ENCODE assay signal across 21 cellular contexts in genomic region chr5:52830700-52831099, GRCh38. TPM values are rescaled to one million over a fixed set of nuclear protein-coding genes. Genes with fewer than 3 reads are reported as not detected.
DNase-seq lines count a peak whose midpoint lies in the region; ATAC-seq and TF ChIP-seq lines count a peak whose summit lies in the region.
"Had no signal": no experiment of that assay in that cellular context is flagged by ENCODE, and none has a peak within 500 bp of the region (broad histone marks: within the 10 kb centered on the region; RNA-seq: fewer than 3 reads in every experiment).

No MANE protein-coding gene starts in this region.

- no peak overlapping the region for H2BK12ac ChIP-seq in mesenchymal stem cell (ENCODE audit: low read length in 2 of 2)

- intact Hi-C loops in ascending aorta (cut with DNase I) (no loop called here), Caco-2 (cut with micrococcal nuclease; ENCODE audit: unreplicated experiment) (no loop called here)

- TF ChIP-seq CTCF in HEK293 (tag by site-specific recombination; IDR thresholded peaks at IDR 0.05) (no peak), ascending aorta (IDR thresholded peaks at IDR 0.05) (no peak), smooth muscle cell (IDR thresholded peaks at IDR 0.05; ENCODE audit: borderline replicate concordance, insufficient read depth, poor library complexity, severe bottlenecking) (no peak), Caco-2 (IDR thresholded peaks at IDR 0.05; ENCODE audit: insufficient read depth in 1 of 2, low read depth in 1 of 2, low read length in 1 of 2, severe bottlenecking in 1 of 2, unreplicated experiment in 1 of 2) (no peak), endodermal cell (conservative IDR thresholded peaks at IDR 0.05) (no peak)

- no peaks in the 10 kb centered on the region for H3K4me1 ChIP-seq in HEK293 (ENCODE audit: control insufficient read depth, insufficient read depth, low read length)
- peaks cover 5 to 13% of the 10 kb centered on the region in 2 donors for H3K4me1 ChIP-seq in ascending aorta
- H3K4me1 ChIP-seq in mesenchymal stem cell (ENCODE audit: control insufficient read depth, insufficient read depth, low read depth, low read length), result peaks cover 1% of the 10 kb centered on the region
- peaks cover 3% of the 10 kb centered on the region for H3K4me1 ChIP-seq in smooth muscle cell (ENCODE audit: low read depth)
- H3K4me1 ChIP-seq in Caco-2, result no peaks in the 10 kb centered on the region
- no peaks in the 10 kb centered on the region for H3K4me1 ChIP-seq in endodermal cell (ENCODE audit: control insufficient read depth, insufficient read depth, low read length)

- no peak overlapping the region for H2BK5ac ChIP-seq in mesenchymal stem cell (ENCODE audit: low read depth, low read length, poor library complexity, severe bottlenecking)

- no peak overlapping the region for H3K27ac Mint-ChIP-seq in Caco-2 (ENCODE audit: unreplicated experiment)
- no peak overlapping the region for H3K27ac Mint-ChIP-seq in endodermal cell
- H3K27ac Mint-ChIP-seq: GM23338, H9, HFFc6 had no signal

- no peaks in the 10 kb centered on the region for H4K20me1 ChIP-seq in smooth muscle cell (ENCODE audit: low read depth)

- BruUV-seq in Caco-2 (replicated peaks; lab: Mats Ljungman, UMichigan), result no TSS peak

- H3K9me3 Mint-ChIP-seq in Caco-2 (ENCODE audit: unreplicated experiment) (no peaks in the 10 kb centered on the region), endodermal cell (no peaks in the 10 kb centered on the region)
- H3K9me3 Mint-ChIP-seq: HFFc6 had no signal

- no peak overlapping the region for H2BK15ac ChIP-seq in mesenchymal stem cell (ENCODE audit: low read depth, poor library complexity, severe bottlenecking)

- H3K4ac ChIP-seq in mesenchymal stem cell (ENCODE audit: low read depth in 1 of 2, low read length in 2 of 2), result no peak overlapping the region

- no peak overlapping the region for H4K8ac ChIP-seq in mesenchymal stem cell (ENCODE audit: low read length)

- H3K27me3 Mint-ChIP-seq in Caco-2 (ENCODE audit: insufficient read depth, unreplicated experiment), result no peaks in the 10 kb centered on the region
- H3K27me3 Mint-ChIP-seq in endodermal cell (ENCODE audit: insufficient read depth), result no peaks in the 10 kb centered on the region

- no peak overlapping the region for H2AFZ ChIP-seq in mesenchymal stem cell (ENCODE audit: low read depth, low read length)
- H2AFZ ChIP-seq in smooth muscle cell (ENCODE audit: low read depth), result no peak overlapping the region
- H2AFZ ChIP-seq: GM23338 had no signal

- H2AK5ac ChIP-seq in mesenchymal stem cell (ENCODE audit: low read length, severe bottlenecking), result peak overlapping the region; percentile 4

- H3K4me2 ChIP-seq in mesenchymal stem cell (ENCODE audit: low read length, poor library complexity, severe bottlenecking) (no peak overlapping the region), smooth muscle cell (no peak overlapping the region)
- H3K4me2 ChIP-seq: GM23338 had no signal

- peaks cover 7% of the 10 kb centered on the region for H3K79me1 ChIP-seq in mesenchymal stem cell (replicated peaks; ENCODE audit: low read length, poor library complexity, severe bottlenecking)

- H4K91ac ChIP-seq in mesenchymal stem cell (ENCODE audit: low read length), result no peak overlapping the region

- CTCF ChIA-PET in HEK293 (lab: Yijun Ruan, JAX) (no interaction called here), Caco-2 (lab: Charles Lee) (no interaction called here)

- ATAC-seq in HG03097 (IDR thresholded peaks at IDR 0.05; ENCODE audit: low FRiP score, unreplicated experiment), result no peak
- ATAC-seq: GM23338 had no signal

- no peak overlapping the region for H3K18ac ChIP-seq in mesenchymal stem cell (ENCODE audit: low read depth in 1 of 2, low read length in 2 of 2)

- DNase-seq in ascending aorta (ENCODE audit: low spot score in 2 of 2) (no peak), mesenchymal stem cell (peak; percentile 35), smooth muscle cell (lab: John Stamatoyannopoulos, UW; ENCODE audit: unreplicated experiment) (no peak), Caco-2 (no peak), nucleus accumbens (lab: John Stamatoyannopoulos, UW) (no peak), endodermal cell (no peak)
- DNase-seq: H9, HFFc6, Karpas-422, NCI-H1092, NCI-H1417 treated with DMSO at 0.1 percent for 48 hours, NCI-H1694 treated with DMSO at 0.1 percent for 48 hours, NCI-H2081, NCI-H2227 treated with DMSO at 0.1 percent for 48 hours, NCI-H526 treated with DMSO at 0.1 percent for 48 hours, Right ventricle myocardium superior, RPMI8226 had no signal

- H3K23ac ChIP-seq in mesenchymal stem cell (ENCODE audit: low read length in 2 of 2), result no peak overlapping the region

- H3K4me1 Mint-ChIP-seq in Caco-2 (ENCODE audit: low read depth, unreplicated experiment) (peaks cover 6% of the 10 kb centered on the region), endodermal cell (no peaks in the 10 kb centered on the region)
- H3K4me1 Mint-ChIP-seq: GM23338, H9 had no signal

- H3K9me3 ChIP-seq in HEK293 (ENCODE audit: control insufficient read depth, insufficient read depth, low read depth, low read length) (no peaks in the 10 kb centered on the region), ascending aorta (no peaks in the 10 kb centered on the region), mesenchymal stem cell (ENCODE audit: control insufficient read depth, low read length) (no peaks in the 10 kb centered on the region), smooth muscle cell (replicated peaks; ENCODE audit: low read depth) (no peaks in the 10 kb centered on the region), Caco-2 (0 out of 2 replicates have a peak, but pooled peaks cover 4% of the 10 kb centered on the region), endodermal cell (ENCODE audit: control insufficient read depth, low read length) (peaks cover 8% of the 10 kb centered on the region)
- H3K9me3 ChIP-seq: SJSA1 had no signal

- H3F3A ChIP-seq in smooth muscle cell (ENCODE audit: low read depth), result no peaks in the 10 kb centered on the region

- WGBS in mesenchymal stem cell, result 67% methylated on average over 2 of the region's 2 CpGs
- 39% methylated on average over 2 of the region's 2 CpGs for WGBS in smooth muscle cell (ENCODE audit: low lambda C conversion rate)
- WGBS in endodermal cell (ENCODE audit: insufficient coverage in 1 of 2, insufficient read length in 1 of 2), 2 experiments, result 75 to 84% methylated on average over 1 to 2 of the region's 2 CpGs

- H3K27me3 ChIP-seq in ascending aorta, result no peaks in the 10 kb centered on the region
- no peaks in the 10 kb centered on the region for H3K27me3 ChIP-seq in mesenchymal stem cell (ENCODE audit: control insufficient read depth in 1 of 2, insufficient read depth in 1 of 2, low read length in 2 of 2)
- no peaks in the 10 kb centered on the region for H3K27me3 ChIP-seq in smooth muscle cell (ENCODE audit: low read depth)
- no peaks in the 10 kb centered on the region for H3K27me3 ChIP-seq in Caco-2 (replicated peaks; ENCODE audit: control insufficient read depth, insufficient read depth, low read length)
- H3K27me3 ChIP-seq in endodermal cell (ENCODE audit: control insufficient read depth, insufficient read depth, low read length, poor library complexity, severe bottlenecking), result no peaks in the 10 kb centered on the region
- H3K27me3 ChIP-seq: SJSA1 had no signal

- POLR2A ChIA-PET in HEK293 (lab: Yijun Ruan, JAX) (no interaction called here), Caco-2 (lab: Charles Lee) (no interaction called here)

- H3K36me3 Mint-ChIP-seq in Caco-2 (ENCODE audit: insufficient read depth, unreplicated experiment) (no peaks in the 10 kb centered on the region), endodermal cell (ENCODE audit: low read depth) (no peaks in the 10 kb centered on the region)

- no peak overlapping the region for H3K4me3 Mint-ChIP-seq in Caco-2 (ENCODE audit: unreplicated experiment)
- H3K4me3 Mint-ChIP-seq in endodermal cell, result no peak overlapping the region
- H3K4me3 Mint-ChIP-seq: GM23338, H9, HFFc6 had no signal

- H3K36me3 ChIP-seq in HEK293 (ENCODE audit: control insufficient read depth in 2 of 2, insufficient read depth in 1 of 2, low read length in 2 of 2), result no peaks in the 10 kb centered on the region
- no peaks in the 10 kb centered on the region for H3K36me3 ChIP-seq in ascending aorta
- H3K36me3 ChIP-seq in mesenchymal stem cell (ENCODE audit: control insufficient read depth in 1 of 2, insufficient read depth in 2 of 2, low read depth in 1 of 2, low read length in 2 of 2), result no peaks in the 10 kb centered on the region
- no peaks in the 10 kb centered on the region for H3K36me3 ChIP-seq in smooth muscle cell (ENCODE audit: low read depth)
- no peaks in the 10 kb centered on the region for H3K36me3 ChIP-seq in Caco-2 (ENCODE audit: control insufficient read depth, insufficient read depth, low read length)
- no peaks in the 10 kb centered on the region for H3K36me3 ChIP-seq in endodermal cell (ENCODE audit: control insufficient read depth, insufficient read depth, low read length)
- H3K36me3 ChIP-seq: SJSA1 had no signal

- H2BK120ac ChIP-seq in mesenchymal stem cell (ENCODE audit: low read depth, low read length), result no peak overlapping the region

- no peak overlapping the region for H3K27ac ChIP-seq in HEK293 (ENCODE audit: extremely low read depth, low read depth, low read length)
- peak overlapping the region; percentile 3 to 32 for H3K27ac ChIP-seq in ascending aorta
- no peak overlapping the region for H3K27ac ChIP-seq in mesenchymal stem cell (ENCODE audit: low read length, poor library complexity, severe bottlenecking)
- H3K27ac ChIP-seq in smooth muscle cell (ENCODE audit: low read depth), result peak overlapping the region; percentile 41
- no peak overlapping the region for H3K27ac ChIP-seq in endodermal cell (ENCODE audit: low read depth, low read length)
- H3K27ac ChIP-seq: SJSA1 had no signal

- peaks cover 98% of the 10 kb centered on the region for H3K79me2 ChIP-seq in smooth muscle cell (ENCODE audit: low read depth)

- H3K14ac ChIP-seq in mesenchymal stem cell (ENCODE audit: low read length in 2 of 2), result no peak overlapping the region

- H3K4me3 ChIP-seq in HEK293 (ENCODE audit: low read depth, low read length) (no peak overlapping the region), ascending aorta (no peak overlapping the region), mesenchymal stem cell (ENCODE audit: insufficient read depth in 1 of 2, low read depth in 1 of 2, low read length in 2 of 2) (no peak overlapping the region), smooth muscle cell (no peak overlapping the region), Caco-2 (ENCODE audit: low read depth, low read length) (no peak overlapping the region), endodermal cell (ENCODE audit: low read length) (no peak overlapping the region)
- H3K4me3 ChIP-seq: GM23338, SJSA1 had no signal

- H3K9ac ChIP-seq in mesenchymal stem cell (ENCODE audit: low read length) (no peak overlapping the region), smooth muscle cell (ENCODE audit: low read depth) (no peak overlapping the region), endodermal cell (ENCODE audit: extremely low read depth, low read length, poor library complexity, severe bottlenecking) (no peak overlapping the region)

RNA-seq across cellular contexts. Expression of gene ITGA1, which starts 43.0 kb away (rescaled TPM):
- total RNA-seq in ascending aorta (42.7 TPM), smooth muscle cell (202 and 250 TPM in 2 replicates), Caco-2 (2022) (26.4 and 27.4 TPM in 2 replicates), endodermal cell (1 to 10 TPM in 1 of 2 donors, under 1 TPM in 1; 0.33 to 3.5 TPM)
- polyA plus RNA-seq in mesenchymal stem cell (2013, experiment 1 of 2), result 202 TPM
- 199 TPM for polyA plus RNA-seq in mesenchymal stem cell (2013, experiment 2 of 2)
- 62.6 and 85.2 TPM in 2 replicates for polyA plus RNA-seq in smooth muscle cell
- polyA plus RNA-seq in endodermal cell (2013, experiment 1 of 2), result 2.6 TPM
- 3.4 TPM for polyA plus RNA-seq in endodermal cell (2013, experiment 2 of 2)

RNA-seq across cellular contexts. Expression of gene PELO, which starts 43.0 kb away (rescaled TPM):
- 39.1 TPM for total RNA-seq in ascending aorta
- polyA plus RNA-seq in mesenchymal stem cell (2013, experiment 1 of 2), result 37.4 TPM
- polyA plus RNA-seq in mesenchymal stem cell (2013, experiment 2 of 2), result 35.7 TPM
- 37.0 and 41.3 TPM in 2 replicates for total RNA-seq in smooth muscle cell
- polyA plus RNA-seq in smooth muscle cell, result 66.1 and 88.2 TPM in 2 replicates
- 25.9 and 26.7 TPM in 2 replicates for total RNA-seq in Caco-2 (2022)
- 10 to 100 TPM; 10.2 to 14.9 TPM for total RNA-seq in endodermal cell
- polyA plus RNA-seq in endodermal cell (2013, experiment 1 of 2), result 10.6 TPM
- polyA plus RNA-seq in endodermal cell (2013, experiment 2 of 2), result 9.8 TPM

Comparison
In these comparisons a context has a peak if more than half of its experiments do, and no peak if none do; other contexts are left out.
1. H3K27ac ChIP-seq: peak in ascending aorta (2 of 2) and smooth muscle cell (single experiment); none in HEK293 (single experiment), mesenchymal stem cell (single experiment) and endodermal cell (single experiment).